ENCODE assay signal across 19 cellular contexts in the genomic region with DNA sequence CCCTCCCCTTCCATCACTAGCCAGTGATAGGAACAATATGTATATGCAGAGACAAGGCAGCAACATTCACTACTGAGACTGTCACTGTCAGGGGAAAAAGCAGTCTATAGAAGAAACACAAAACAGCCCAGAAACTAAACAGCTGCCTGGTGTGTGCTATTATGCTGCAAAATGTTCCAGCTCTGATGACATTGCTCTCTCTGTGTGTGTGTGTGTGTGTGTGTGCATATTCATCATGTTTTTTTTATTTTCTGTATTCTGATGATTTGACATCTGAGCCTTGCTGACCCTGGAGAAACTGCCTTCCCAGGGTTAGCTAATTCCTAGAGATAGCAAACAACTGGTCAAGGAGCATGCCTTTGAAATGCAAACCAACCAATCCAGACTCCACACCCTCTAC.
"Had no signal": no experiment of that assay in that cellular context is flagged by ENCODE, and none has a peak within 500 bp of the region (broad histone marks: within the 10 kb centered on the region; RNA-seq: fewer than 3 reads in every experiment).

No MANE protein-coding gene starts in this region.

- DNase-seq: activated CD4-positive, alpha-beta memory T cell treated with anti-CD3 and anti-CD28 coated beads for 36 hours; activated CD4-positive, alpha-beta T cell treated with anti-CD3 and anti-CD28 coated beads for 36 hours; activated T-cell treated with anti-CD3 and anti-CD28 coated beads for 4 hours; amniotic stem cell; body of pancreas; caudate nucleus; dorsolateral prefrontal cortex; heart left ventricle; stimulated activated naive CD8-positive, alpha-beta T cell treated with anti-CD3 and anti-CD28 coated beads, Interleukin-15, amount 100 ng/mL, for 72 hours; SW 1271; T-helper 2 cell; trophoblast cell had no signal

- H3K27ac ChIP-seq: body of pancreas, dorsolateral prefrontal cortex, epithelial cell of prostate, gastroesophageal sphincter, prostate gland, right atrium auricular region had no signal

- H3K36me3 Mint-ChIP-seq: activated CD4-positive, alpha-beta memory T cell treated with anti-CD3 and anti-CD28 coated beads for 36 hours; activated naive CD8-positive, alpha-beta T cell had no signal

- H3K36me3 ChIP-seq: gastroesophageal sphincter, heart left ventricle, prostate gland, right atrium auricular region had no signal

- H3K27ac Mint-ChIP-seq: activated CD4-positive, alpha-beta memory T cell treated with anti-CD3 and anti-CD28 coated beads for 36 hours; activated CD4-positive, alpha-beta T cell treated with anti-CD3 and anti-CD28 coated beads for 36 hours; activated naive CD8-positive, alpha-beta T cell had no signal

- ATAC-seq: activated CD4-positive, alpha-beta T cell treated with anti-CD3 and anti-CD28 coated beads for 36 hours; body of pancreas; gastroesophageal sphincter; stimulated activated naive CD8-positive, alpha-beta T cell treated with anti-CD3 and anti-CD28 coated beads, Interleukin-15, amount 100 ng/mL, for 72 hours had no signal

- H3K9me3 ChIP-seq: body of pancreas, gastroesophageal sphincter, heart left ventricle, prostate gland, right atrium auricular region had no signal

- H3K4me1 ChIP-seq: body of pancreas, prostate gland, right atrium auricular region had no signal

- H3K9me3 Mint-ChIP-seq: activated CD4-positive, alpha-beta memory T cell treated with anti-CD3 and anti-CD28 coated beads for 36 hours had no signal

- H3K27me3 ChIP-seq: body of pancreas, gastroesophageal sphincter, right atrium auricular region had no signal

- H3K4me3 Mint-ChIP-seq: activated CD4-positive, alpha-beta memory T cell treated with anti-CD3 and anti-CD28 coated beads for 36 hours; activated CD4-positive, alpha-beta T cell treated with anti-CD3 and anti-CD28 coated beads for 36 hours; activated naive CD8-positive, alpha-beta T cell; neural crest cell; stimulated activated naive CD8-positive, alpha-beta T cell treated with anti-CD3 and anti-CD28 coated beads, Interleukin-15, amount 100 ng/mL, for 72 hours had no signal

- H3K4me3 ChIP-seq: body of pancreas, dorsolateral prefrontal cortex, gastroesophageal sphincter, heart left ventricle, prostate gland, right atrium auricular region, skin epidermis had no signal

- H3K4me1 Mint-ChIP-seq: activated CD4-positive, alpha-beta T cell treated with anti-CD3 and anti-CD28 coated beads for 36 hours; stimulated activated naive CD8-positive, alpha-beta T cell treated with anti-CD3 and anti-CD28 coated beads, Interleukin-15, amount 100 ng/mL, for 72 hours had no signal

- H3K27me3 Mint-ChIP-seq: activated CD4-positive, alpha-beta memory T cell treated with anti-CD3 and anti-CD28 coated beads for 36 hours had no signal
